8 cellular contexts compared by ENCODE assay signal in genomic region chr18:56575819-56576663, GRCh38.
A peak's percentile ranks its signal among the peaks of the same experiment; 100 is the strongest.
DNase-seq lines count a peak whose midpoint lies in the region; ATAC-seq, FAIRE-seq and TF ChIP-seq lines count a peak whose summit lies in the region.

No MANE protein-coding gene starts in this region.

- no peaks in the 10 kb centered on the region for H4K20me1 ChIP-seq in GM23338 (replicated peaks; ENCODE audit: insufficient read depth)

- FAIRE-seq in D721Med (lab: Jason Lieb, UNC), result peak; percentile 100
- peak; percentile 80 for FAIRE-seq in small intestine (lab: Jason Lieb, UNC)

- H3K9me3 ChIP-seq in right atrium auricular region (peaks cover 0 to 10% of the 10 kb centered on the region in 2 donors), small intestine (ENCODE audit: control insufficient read depth, low read depth) (no peaks in the 10 kb centered on the region)

- H3K9me2 ChIP-seq in GM23338 (ENCODE audit: insufficient read depth), result no peaks in the 10 kb centered on the region

- H3K79me2 ChIP-seq in GM23338 (replicated peaks; ENCODE audit: insufficient read depth), result no peaks in the 10 kb centered on the region

- POLR2A ChIA-PET in activated B cell treated with CpG ODN at 0.5 μM for 24 hours (lab: Charles Lee), result interaction anchor here (0.6 kb wide), 1 partner anchor 989 kb away, joined by 4 read pairs; no protein-coding TSS in a partner anchor

- H3K27ac Mint-ChIP-seq in GM23338, result no peak overlapping the region
- no peak overlapping the region for H3K27ac Mint-ChIP-seq in activated B cell treated with CpG ODN at 0.5 μM for 24 hours

- CTCF ChIA-PET in activated B cell treated with CpG ODN at 0.5 μM for 24 hours (lab: Charles Lee), result interaction anchor here (0.6 to 5.0 kb wide), 13 partner anchors 10 to 1593 kb away, joined by 3 to 35 read pairs (median 4); no protein-coding TSS in a partner anchor

- H3K27me3 Mint-ChIP-seq in GM23338 (ENCODE audit: insufficient read depth, low read depth, poor library complexity), result peaks cover 2% of the 10 kb centered on the region
- H3K27me3 Mint-ChIP-seq in activated B cell treated with CpG ODN at 0.5 μM for 24 hours, result peaks cover 5% of the 10 kb centered on the region

- H3K4me2 ChIP-seq in GM23338, result no peak overlapping the region

- H3K27me3 ChIP-seq in GM23338 (ENCODE audit: insufficient read depth), result no peaks in the 10 kb centered on the region
- no peaks in the 10 kb centered on the region for H3K27me3 ChIP-seq in right atrium auricular region
- H3K27me3 ChIP-seq in small intestine (ENCODE audit: control insufficient read depth in 2 of 2, insufficient read depth in 2 of 2, low read length in 2 of 2), result no peaks in the 10 kb centered on the region

- peaks cover 8% of the 10 kb centered on the region; the same call in 1 of the 2 replicates for H3K4me1 ChIP-seq in GM23338 (ENCODE audit: insufficient read depth)
- peaks cover 0 to 29% of the 10 kb centered on the region in 2 donors for H3K4me1 ChIP-seq in right atrium auricular region
- H3K4me1 ChIP-seq in small intestine (ENCODE audit: control insufficient read depth in 2 of 2, insufficient read depth in 1 of 2, low read depth in 1 of 2, low read length in 1 of 2), result no peaks in the 10 kb centered on the region

- TF ChIP-seq CTCF in D721Med (IDR thresholded peaks at IDR 0.05; ENCODE audit: insufficient read depth, missing control alignments), result peak; percentile 68
- TF ChIP-seq CTCF in GM23338 (conservative IDR thresholded peaks at IDR 0.05; ENCODE audit: low read depth in 2 of 2), result peak; percentile 69 to 96
- TF ChIP-seq CTCF in activated B cell treated with CpG ODN at 0.5 μM for 24 hours (IDR thresholded peaks at IDR 0.05), result no peak
- TF ChIP-seq CTCF in right atrium auricular region (IDR thresholded peaks at IDR 0.05), result peak; percentile 59 to 85

- no peaks in the 10 kb centered on the region for H3F3A ChIP-seq in GM23338 (replicated peaks; ENCODE audit: low read depth)

- 37 to 39% (median 38%) methylated on average over 8 of the region's 8 CpGs for WGBS in small intestine, 3 donors

- no peak overlapping the region for H3K27ac ChIP-seq in GM23338 (ENCODE audit: low read depth)
- peak overlapping the region; percentile 14 to 75 for H3K27ac ChIP-seq in right atrium auricular region
- H3K27ac ChIP-seq in small intestine (ENCODE audit: low read depth in 1 of 2, low read length in 1 of 2), result peak overlapping the region in 1 of 2 donors; percentile 53

- peak; percentile 89 for DNase-seq in D721Med (ENCODE audit: insufficient read length, low spot score)
- DNase-seq in GM23338 (ENCODE audit: low spot score), result peak; percentile 76
- peak; percentile 48 for DNase-seq in NCI-H1694 (lab: John Stamatoyannopoulos, UW)
- no peak for DNase-seq in activated B cell treated with CpG ODN at 0.5 μM for 24 hours
- DNase-seq in right atrium auricular region (ENCODE audit: low spot score), result no peak
- DNase-seq in small intestine, result peak; percentile 52

- intact Hi-C loops in activated B cell treated with CpG ODN at 0.5 μM for 24 hours (cut with micrococcal nuclease), result loop anchor here (1.0 to 5.0 kb wide), 8 partner anchors 797 to 1895 kb away; no protein-coding TSS in a partner anchor

- H3K4me3 ChIP-seq in GM23338 (no peak overlapping the region), right atrium auricular region (no peak overlapping the region), small intestine (ENCODE audit: low read depth in 1 of 2, low read length in 2 of 2) (no peak overlapping the region)

- H3K36me3 ChIP-seq in GM23338 (ENCODE audit: insufficient read depth) (no peaks in the 10 kb centered on the region), right atrium auricular region (no peaks in the 10 kb centered on the region), small intestine (ENCODE audit: control insufficient read depth in 2 of 2, insufficient read depth in 2 of 2, low read length in 2 of 2) (no peaks in the 10 kb centered on the region)

- H3K36me3 Mint-ChIP-seq in GM23338 (ENCODE audit: low read depth) (no peaks in the 10 kb centered on the region), activated B cell treated with CpG ODN at 0.5 μM for 24 hours (ENCODE audit: low read depth) (no peaks in the 10 kb centered on the region)

- H3K9me3 Mint-ChIP-seq in GM23338, result no peaks in the 10 kb centered on the region; the same call in 2 of the 3 replicates
- no peaks in the 10 kb centered on the region for H3K9me3 Mint-ChIP-seq in activated B cell treated with CpG ODN at 0.5 μM for 24 hours

- no peak overlapping the region for H3K4me3 Mint-ChIP-seq in GM23338
- H3K4me3 Mint-ChIP-seq in activated B cell treated with CpG ODN at 0.5 μM for 24 hours, result no peak overlapping the region

- H3K4me1 Mint-ChIP-seq in GM23338, result peaks cover 9% of the 10 kb centered on the region
- H3K4me1 Mint-ChIP-seq in activated B cell treated with CpG ODN at 0.5 μM for 24 hours, result no peaks in the 10 kb centered on the region

- ATAC-seq in GM23338, result peak; percentile 84
- ATAC-seq in activated B cell treated with CpG ODN at 0.5 μM for 24 hours (ENCODE audit: low read depth), result peak; percentile 64
- ATAC-seq in GM19328 (IDR thresholded peaks at IDR 0.05; ENCODE audit: unreplicated experiment), result no peak
- ATAC-seq in GM21367 (IDR thresholded peaks at IDR 0.05; ENCODE audit: unreplicated experiment), result no peak

- H2AFZ ChIP-seq in GM23338, result no peak overlapping the region

TF ChIP-seq in GM23338, 12 proteins besides CTCF, POLR2A, EP300 and RAD21 (continues in another document):
- no peak for TF ChIP-seq POLR2AphosphoS5 (IDR thresholded peaks at IDR 0.05; ENCODE audit: low read depth)
- TF ChIP-seq EZH2 (IDR thresholded peaks at IDR 0.05; ENCODE audit: low read depth, unreplicated experiment), result no peak
- no peak for TF ChIP-seq STAT1 (IDR thresholded peaks at IDR 0.05; ENCODE audit: unreplicated experiment)
- TF ChIP-seq EZH2phosphoT487 (IDR thresholded peaks at IDR 0.05; ENCODE audit: unreplicated experiment), result no peak
- TF ChIP-seq ETS1 (IDR thresholded peaks at IDR 0.05), result no peak
- TF ChIP-seq REST (IDR thresholded peaks at IDR 0.05; ENCODE audit: unreplicated experiment), result no peak
- TF ChIP-seq JUNB (IDR thresholded peaks at IDR 0.05; ENCODE audit: unreplicated experiment), result no peak
- TF ChIP-seq NANOG (IDR thresholded peaks at IDR 0.05; ENCODE audit: borderline replicate concordance), result no peak
- no peak for TF ChIP-seq CREB1 (CRISPR knock-in tag; IDR thresholded peaks at IDR 0.05; ENCODE audit: low read depth)
- TF ChIP-seq ZNF331 (CRISPR knock-in tag; IDR thresholded peaks at IDR 0.05; ENCODE audit: low read depth), result no peak
- TF ChIP-seq ZNF114 (CRISPR knock-in tag; IDR thresholded peaks at IDR 0.05), result no peak

Comparison
In these comparisons a context has a peak if more than half of its experiments do, and no peak if none do; other contexts are left out.
1. DNase-seq: peak in D721Med (single experiment), GM23338 (single experiment), NCI-H1694 (single experiment) and small intestine (single experiment); none in activated B cell treated with CpG ODN at 0.5 μM for 24 hours (single experiment) and right atrium auricular region (single experiment).
2. ATAC-seq: peak in GM23338 (single experiment) and activated B cell treated with CpG ODN at 0.5 μM for 24 hours (single experiment); none in GM19328 (single experiment) and GM21367 (single experiment).